Comparison of ENCODE assay signal across 1 cellular context in the genomic region with DNA sequence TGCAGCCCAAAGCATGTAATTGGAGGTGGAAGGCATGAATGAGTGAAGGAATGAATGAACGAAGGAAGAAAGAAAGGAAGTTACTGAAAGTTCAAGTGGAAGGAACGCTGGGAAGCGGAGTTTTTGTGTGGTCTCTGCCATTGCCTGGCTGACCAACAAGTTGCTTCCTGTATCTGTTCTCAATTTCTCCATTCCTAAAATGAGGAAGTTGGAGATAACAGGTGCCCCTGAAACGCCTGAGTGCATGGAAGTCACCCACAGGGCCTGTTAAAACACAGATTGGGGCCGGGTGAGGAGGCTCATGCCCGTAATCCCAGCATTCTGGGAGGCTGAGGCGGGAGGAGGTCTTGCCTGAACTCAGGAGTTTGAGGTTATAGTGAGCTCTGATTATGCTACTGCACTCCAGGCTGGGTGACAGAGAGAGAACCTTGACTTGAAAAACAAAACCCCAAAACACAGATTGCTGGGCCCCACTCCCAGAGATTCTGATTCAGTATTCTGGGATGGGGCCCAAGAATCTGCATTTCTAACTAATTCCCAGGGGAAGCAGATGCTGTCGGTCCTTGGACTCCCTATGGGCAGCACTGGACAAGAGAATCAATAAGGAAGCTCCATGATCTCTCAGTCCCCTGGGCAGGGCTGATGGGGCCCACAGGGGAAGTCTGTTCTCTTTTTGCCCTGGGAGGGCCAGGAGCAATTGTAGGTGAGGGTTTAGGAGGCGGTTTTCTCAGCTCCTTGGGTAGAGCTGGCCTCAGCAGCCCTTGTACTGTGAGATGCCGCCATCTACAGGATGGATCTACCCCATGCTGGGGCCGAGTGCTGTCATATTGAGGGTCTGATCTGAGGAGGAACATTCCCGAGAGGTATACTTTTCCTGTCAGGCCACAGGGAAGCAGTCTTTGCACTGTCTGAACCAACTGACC.
TF ChIP-seq lines count a peak whose summit lies in the region.

No MANE protein-coding gene starts in this region.

TF ChIP-seq in GM12878, 131 proteins besides CTCF, POLR2A, EP300 and RAD21 (continues in another document):
- TF ChIP-seq, protein P1, sequence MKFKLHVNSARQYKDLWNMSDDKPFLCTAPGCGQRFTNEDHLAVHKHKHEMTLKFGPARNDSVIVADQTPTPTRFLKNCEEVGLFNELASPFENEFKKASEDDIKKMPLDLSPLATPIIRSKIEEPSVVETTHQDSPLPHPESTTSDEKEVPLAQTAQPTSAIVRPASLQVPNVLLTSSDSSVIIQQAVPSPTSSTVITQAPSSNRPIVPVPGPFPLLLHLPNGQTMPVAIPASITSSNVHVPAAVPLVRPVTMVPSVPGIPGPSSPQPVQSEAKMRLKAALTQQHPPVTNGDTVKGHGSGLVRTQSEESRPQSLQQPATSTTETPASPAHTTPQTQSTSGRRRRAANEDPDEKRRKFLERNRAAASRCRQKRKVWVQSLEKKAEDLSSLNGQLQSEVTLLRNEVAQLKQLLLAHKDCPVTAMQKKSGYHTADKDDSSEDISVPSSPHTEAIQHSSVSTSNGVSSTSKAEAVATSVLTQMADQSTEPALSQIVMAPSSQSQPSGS (IDR thresholded peaks at IDR 0.05; ENCODE audit: low read length) = no peak
- no peak for TF ChIP-seq SIN3A (IDR thresholded peaks at IDR 0.05; ENCODE audit: low read depth, low read length)
- peak; percentile 54; the same call in 1 of the 2 replicates for TF ChIP-seq SMARCA5 (IDR thresholded peaks at IDR 0.05)
- TF ChIP-seq WRNIP1 (IDR thresholded peaks at IDR 0.05; ENCODE audit: borderline replicate concordance, low read depth, low read length) = 0 out of 2 replicates have a peak, but pooled peaks have one; percentile 44
- TF ChIP-seq ZNF384 (IDR thresholded peaks at IDR 0.05; ENCODE audit: borderline replicate concordance, low read depth, low read length) = no peak
- TF ChIP-seq, protein P2, sequence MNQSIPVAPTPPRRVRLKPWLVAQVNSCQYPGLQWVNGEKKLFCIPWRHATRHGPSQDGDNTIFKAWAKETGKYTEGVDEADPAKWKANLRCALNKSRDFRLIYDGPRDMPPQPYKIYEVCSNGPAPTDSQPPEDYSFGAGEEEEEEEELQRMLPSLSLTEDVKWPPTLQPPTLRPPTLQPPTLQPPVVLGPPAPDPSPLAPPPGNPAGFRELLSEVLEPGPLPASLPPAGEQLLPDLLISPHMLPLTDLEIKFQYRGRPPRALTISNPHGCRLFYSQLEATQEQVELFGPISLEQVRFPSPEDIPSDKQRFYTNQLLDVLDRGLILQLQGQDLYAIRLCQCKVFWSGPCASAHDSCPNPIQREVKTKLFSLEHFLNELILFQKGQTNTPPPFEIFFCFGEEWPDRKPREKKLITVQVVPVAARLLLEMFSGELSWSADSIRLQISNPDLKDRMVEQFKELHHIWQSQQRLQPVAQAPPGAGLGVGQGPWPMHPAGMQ (IDR thresholded peaks at IDR 0.05; ENCODE audit: borderline replicate concordance) = no peak
- no peak for TF ChIP-seq STAT3 (IDR thresholded peaks at IDR 0.05; ENCODE audit: low read depth, low read length)
- no peak for TF ChIP-seq NR2F1 (conservative IDR thresholded peaks at IDR 0.05)
- no peak for TF ChIP-seq FOXM1 (IDR thresholded peaks at IDR 0.05; ENCODE audit: low read depth, low read length)
- TF ChIP-seq, protein P3, sequence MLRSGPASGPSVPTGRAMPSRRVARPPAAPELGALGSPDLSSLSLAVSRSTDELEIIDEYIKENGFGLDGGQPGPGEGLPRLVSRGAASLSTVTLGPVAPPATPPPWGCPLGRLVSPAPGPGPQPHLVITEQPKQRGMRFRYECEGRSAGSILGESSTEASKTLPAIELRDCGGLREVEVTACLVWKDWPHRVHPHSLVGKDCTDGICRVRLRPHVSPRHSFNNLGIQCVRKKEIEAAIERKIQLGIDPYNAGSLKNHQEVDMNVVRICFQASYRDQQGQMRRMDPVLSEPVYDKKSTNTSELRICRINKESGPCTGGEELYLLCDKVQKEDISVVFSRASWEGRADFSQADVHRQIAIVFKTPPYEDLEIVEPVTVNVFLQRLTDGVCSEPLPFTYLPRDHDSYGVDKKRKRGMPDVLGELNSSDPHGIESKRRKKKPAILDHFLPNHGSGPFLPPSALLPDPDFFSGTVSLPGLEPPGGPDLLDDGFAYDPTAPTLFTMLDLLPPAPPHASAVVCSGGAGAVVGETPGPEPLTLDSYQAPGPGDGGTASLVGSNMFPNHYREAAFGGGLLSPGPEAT (IDR thresholded peaks at IDR 0.05; ENCODE audit: low read depth) = 0 out of 2 replicates have a peak, but pooled peaks have one; percentile 42
- no peak for TF ChIP-seq HDAC2 (IDR thresholded peaks at IDR 0.05)
- TF ChIP-seq EED (IDR thresholded peaks at IDR 0.05; ENCODE audit: low read depth) = peak; percentile 74; the same call in 1 of the 2 replicates
- no peak for TF ChIP-seq SMAD1 (IDR thresholded peaks at IDR 0.05; ENCODE audit: low read depth, partially characterized antibody)
- no peak for TF ChIP-seq MTA3 (IDR thresholded peaks at IDR 0.05; ENCODE audit: borderline replicate concordance, low read length)
- TF ChIP-seq, protein P4, sequence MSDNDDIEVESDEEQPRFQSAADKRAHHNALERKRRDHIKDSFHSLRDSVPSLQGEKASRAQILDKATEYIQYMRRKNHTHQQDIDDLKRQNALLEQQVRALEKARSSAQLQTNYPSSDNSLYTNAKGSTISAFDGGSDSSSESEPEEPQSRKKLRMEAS (IDR thresholded peaks at IDR 0.05; ENCODE audit: low read depth, low read length) = no peak
- TF ChIP-seq, protein P5, sequence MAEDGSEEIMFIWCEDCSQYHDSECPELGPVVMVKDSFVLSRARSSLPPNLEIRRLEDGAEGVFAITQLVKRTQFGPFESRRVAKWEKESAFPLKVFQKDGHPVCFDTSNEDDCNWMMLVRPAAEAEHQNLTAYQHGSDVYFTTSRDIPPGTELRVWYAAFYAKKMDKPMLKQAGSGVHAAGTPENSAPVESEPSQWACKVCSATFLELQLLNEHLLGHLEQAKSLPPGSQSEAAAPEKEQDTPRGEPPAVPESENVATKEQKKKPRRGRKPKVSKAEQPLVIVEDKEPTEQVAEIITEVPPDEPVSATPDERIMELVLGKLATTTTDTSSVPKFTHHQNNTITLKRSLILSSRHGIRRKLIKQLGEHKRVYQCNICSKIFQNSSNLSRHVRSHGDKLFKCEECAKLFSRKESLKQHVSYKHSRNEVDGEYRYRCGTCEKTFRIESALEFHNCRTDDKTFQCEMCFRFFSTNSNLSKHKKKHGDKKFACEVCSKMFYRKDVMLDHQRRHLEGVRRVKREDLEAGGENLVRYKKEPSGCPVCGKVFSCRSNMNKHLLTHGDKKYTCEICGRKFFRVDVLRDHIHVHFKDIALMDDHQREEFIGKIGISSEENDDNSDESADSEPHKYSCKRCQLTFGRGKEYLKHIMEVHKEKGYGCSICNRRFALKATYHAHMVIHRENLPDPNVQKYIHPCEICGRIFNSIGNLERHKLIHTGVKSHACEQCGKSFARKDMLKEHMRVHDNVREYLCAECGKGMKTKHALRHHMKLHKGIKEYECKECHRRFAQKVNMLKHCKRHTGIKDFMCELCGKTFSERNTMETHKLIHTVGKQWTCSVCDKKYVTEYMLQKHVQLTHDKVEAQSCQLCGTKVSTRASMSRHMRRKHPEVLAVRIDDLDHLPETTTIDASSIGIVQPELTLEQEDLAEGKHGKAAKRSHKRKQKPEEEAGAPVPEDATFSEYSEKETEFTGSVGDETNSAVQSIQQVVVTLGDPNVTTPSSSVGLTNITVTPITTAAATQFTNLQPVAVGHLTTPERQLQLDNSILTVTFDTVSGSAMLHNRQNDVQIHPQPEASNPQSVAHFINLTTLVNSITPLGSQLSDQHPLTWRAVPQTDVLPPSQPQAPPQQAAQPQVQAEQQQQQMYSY (CRISPR knock-in tag; IDR thresholded peaks at IDR 0.05) = no peak
- TF ChIP-seq, protein P6, sequence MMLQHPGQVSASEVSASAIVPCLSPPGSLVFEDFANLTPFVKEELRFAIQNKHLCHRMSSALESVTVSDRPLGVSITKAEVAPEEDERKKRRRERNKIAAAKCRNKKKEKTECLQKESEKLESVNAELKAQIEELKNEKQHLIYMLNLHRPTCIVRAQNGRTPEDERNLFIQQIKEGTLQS (IDR thresholded peaks at IDR 0.05; ENCODE audit: borderline replicate concordance, extremely low read depth, low read depth, low read length) = 0 out of 2 replicates have a peak, but pooled peaks have one; percentile 23
- TF ChIP-seq SMC3 (IDR thresholded peaks at IDR 0.05; ENCODE audit: borderline replicate concordance, low read length) = peak; percentile 90
- TF ChIP-seq NR2C1 (IDR thresholded peaks at IDR 0.05) = no peak
- no peak for TF ChIP-seq ZNF217 (IDR thresholded peaks at IDR 0.05)
- TF ChIP-seq, protein P7, sequence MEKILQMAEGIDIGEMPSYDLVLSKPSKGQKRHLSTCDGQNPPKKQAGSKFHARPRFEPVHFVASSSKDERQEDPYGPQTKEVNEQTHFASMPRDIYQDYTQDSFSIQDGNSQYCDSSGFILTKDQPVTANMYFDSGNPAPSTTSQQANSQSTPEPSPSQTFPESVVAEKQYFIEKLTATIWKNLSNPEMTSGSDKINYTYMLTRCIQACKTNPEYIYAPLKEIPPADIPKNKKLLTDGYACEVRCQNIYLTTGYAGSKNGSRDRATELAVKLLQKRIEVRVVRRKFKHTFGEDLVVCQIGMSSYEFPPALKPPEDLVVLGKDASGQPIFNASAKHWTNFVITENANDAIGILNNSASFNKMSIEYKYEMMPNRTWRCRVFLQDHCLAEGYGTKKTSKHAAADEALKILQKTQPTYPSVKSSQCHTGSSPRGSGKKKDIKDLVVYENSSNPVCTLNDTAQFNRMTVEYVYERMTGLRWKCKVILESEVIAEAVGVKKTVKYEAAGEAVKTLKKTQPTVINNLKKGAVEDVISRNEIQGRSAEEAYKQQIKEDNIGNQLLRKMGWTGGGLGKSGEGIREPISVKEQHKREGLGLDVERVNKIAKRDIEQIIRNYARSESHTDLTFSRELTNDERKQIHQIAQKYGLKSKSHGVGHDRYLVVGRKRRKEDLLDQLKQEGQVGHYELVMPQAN (conservative IDR thresholded peaks at IDR 0.05) = peak; percentile 34; the same call in 1 of the 2 replicates
- TF ChIP-seq IKZF2 (IDR thresholded peaks at IDR 0.05) = peak; percentile 79 to 83; a peak in 3 of 4 replicates
- TF ChIP-seq SPI1 (IDR thresholded peaks at IDR 0.05; ENCODE audit: borderline replicate concordance, insufficient read depth, low read depth, low read length) = peak; percentile 83
- TF ChIP-seq, protein P8, sequence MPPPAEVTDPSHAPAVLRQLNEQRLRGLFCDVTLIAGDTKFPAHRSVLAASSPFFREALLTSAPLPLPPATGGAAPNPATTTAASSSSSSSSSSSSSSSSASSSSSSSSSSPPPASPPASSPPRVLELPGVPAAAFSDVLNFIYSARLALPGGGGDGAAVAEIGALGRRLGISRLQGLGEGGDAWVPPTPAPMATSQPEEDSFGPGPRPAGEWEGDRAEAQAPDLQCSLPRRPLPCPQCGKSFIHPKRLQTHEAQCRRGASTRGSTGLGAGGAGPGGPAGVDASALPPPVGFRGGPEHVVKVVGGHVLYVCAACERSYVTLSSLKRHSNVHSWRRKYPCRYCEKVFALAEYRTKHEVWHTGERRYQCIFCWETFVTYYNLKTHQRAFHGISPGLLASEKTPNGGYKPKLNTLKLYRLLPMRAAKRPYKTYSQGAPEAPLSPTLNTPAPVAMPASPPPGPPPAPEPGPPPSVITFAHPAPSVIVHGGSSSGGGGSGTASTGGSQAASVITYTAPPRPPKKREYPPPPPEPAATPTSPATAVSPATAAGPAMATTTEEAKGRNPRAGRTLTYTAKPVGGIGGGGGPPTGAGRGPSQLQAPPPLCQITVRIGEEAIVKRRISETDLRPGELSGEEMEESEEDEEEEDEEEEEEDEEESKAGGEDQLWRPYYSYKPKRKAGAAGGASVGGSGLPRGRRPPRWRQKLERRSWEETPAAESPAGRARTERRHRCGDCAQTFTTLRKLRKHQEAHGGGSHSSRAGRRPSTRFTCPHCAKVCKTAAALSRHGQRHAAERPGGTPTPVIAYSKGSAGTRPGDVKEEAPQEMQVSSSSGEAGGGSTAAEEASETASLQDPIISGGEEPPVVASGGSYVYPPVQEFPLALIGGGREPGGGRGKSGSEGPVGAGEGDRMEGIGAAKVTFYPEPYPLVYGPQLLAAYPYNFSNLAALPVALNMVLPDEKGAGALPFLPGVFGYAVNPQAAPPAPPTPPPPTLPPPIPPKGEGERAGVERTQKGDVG (CRISPR knock-in tag; IDR thresholded peaks at IDR 0.05) = no peak
- peak; percentile 58; the same call in 1 of the 2 replicates for TF ChIP-seq NBN (IDR thresholded peaks at IDR 0.05)
- TF ChIP-seq STAT1 (conservative IDR thresholded peaks at IDR 0.05) = 0 out of 2 replicates have a peak, but pooled peaks have one; percentile 65
- peak; percentile 45; the same call in 1 of the 2 replicates for TF ChIP-seq CBFB (IDR thresholded peaks at IDR 0.05; ENCODE audit: low read depth)
- no peak for TF ChIP-seq SUZ12 (IDR thresholded peaks at IDR 0.05; ENCODE audit: unreplicated experiment)
- peak; percentile 57; the same call in 1 of the 2 replicates for TF ChIP-seq YY1 (IDR thresholded peaks at IDR 0.05; ENCODE audit: low read depth, low read length)
- TF ChIP-seq, protein P9, sequence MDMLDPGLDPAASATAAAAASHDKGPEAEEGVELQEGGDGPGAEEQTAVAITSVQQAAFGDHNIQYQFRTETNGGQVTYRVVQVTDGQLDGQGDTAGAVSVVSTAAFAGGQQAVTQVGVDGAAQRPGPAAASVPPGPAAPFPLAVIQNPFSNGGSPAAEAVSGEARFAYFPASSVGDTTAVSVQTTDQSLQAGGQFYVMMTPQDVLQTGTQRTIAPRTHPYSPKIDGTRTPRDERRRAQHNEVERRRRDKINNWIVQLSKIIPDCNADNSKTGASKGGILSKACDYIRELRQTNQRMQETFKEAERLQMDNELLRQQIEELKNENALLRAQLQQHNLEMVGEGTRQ (IDR thresholded peaks at IDR 0.05; ENCODE audit: borderline replicate concordance, low read depth, low read length) = no peak
- peak; percentile 26 for TF ChIP-seq FOS (IDR thresholded peaks at IDR 0.05; ENCODE audit: borderline replicate concordance, extremely low read depth, insufficient read length)
- TF ChIP-seq BCL11A (IDR thresholded peaks at IDR 0.05; ENCODE audit: low read depth, low read length) = no peak
- TF ChIP-seq, protein P10, sequence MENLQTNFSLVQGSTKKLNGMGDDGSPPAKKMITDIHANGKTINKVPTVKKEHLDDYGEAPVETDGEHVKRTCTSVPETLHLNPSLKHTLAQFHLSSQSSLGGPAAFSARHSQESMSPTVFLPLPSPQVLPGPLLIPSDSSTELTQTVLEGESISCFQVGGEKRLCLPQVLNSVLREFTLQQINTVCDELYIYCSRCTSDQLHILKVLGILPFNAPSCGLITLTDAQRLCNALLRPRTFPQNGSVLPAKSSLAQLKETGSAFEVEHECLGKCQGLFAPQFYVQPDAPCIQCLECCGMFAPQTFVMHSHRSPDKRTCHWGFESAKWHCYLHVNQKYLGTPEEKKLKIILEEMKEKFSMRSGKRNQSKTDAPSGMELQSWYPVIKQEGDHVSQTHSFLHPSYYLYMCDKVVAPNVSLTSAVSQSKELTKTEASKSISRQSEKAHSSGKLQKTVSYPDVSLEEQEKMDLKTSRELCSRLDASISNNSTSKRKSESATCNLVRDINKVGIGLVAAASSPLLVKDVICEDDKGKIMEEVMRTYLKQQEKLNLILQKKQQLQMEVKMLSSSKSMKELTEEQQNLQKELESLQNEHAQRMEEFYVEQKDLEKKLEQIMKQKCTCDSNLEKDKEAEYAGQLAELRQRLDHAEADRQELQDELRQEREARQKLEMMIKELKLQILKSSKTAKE (IDR thresholded peaks at IDR 0.05; ENCODE audit: low read depth, poor library complexity, severe bottlenecking) = peak; percentile 69
- peak; percentile 85 for TF ChIP-seq IKZF1 (conservative IDR thresholded peaks at IDR 0.05)
- 0 out of 2 replicates have a peak, but pooled peaks have one; percentile 24 for TF ChIP-seq PAX5 (IDR thresholded peaks at IDR 0.05; ENCODE audit: borderline replicate concordance, low read depth, low read length)
- TF ChIP-seq MEF2B (IDR thresholded peaks at IDR 0.05; ENCODE audit: partially characterized antibody, poor library complexity, severe bottlenecking) = peak; percentile 94
- peak; percentile 92 for TF ChIP-seq ZNF24 (IDR thresholded peaks at IDR 0.05)
- TF ChIP-seq POU2F2 (IDR thresholded peaks at IDR 0.05; ENCODE audit: borderline replicate concordance, low read depth, low read length) = 0 out of 3 replicates have a peak, but pooled peaks have one; percentile 18
